18 cellular contexts compared by ENCODE assay signal in genomic region chr17:75922963-75923874, GRCh38. TPM values are rescaled to one million over a fixed set of nuclear protein-coding genes. Genes with fewer than 3 reads are reported as not detected.
DNase-seq lines count a peak whose midpoint lies in the region; ATAC-seq and TF ChIP-seq lines count a peak whose summit lies in the region.
"Had no signal": no experiment of that assay in that cellular context is flagged by ENCODE, and none has a peak within 500 bp of the region (broad histone marks: within the 10 kb centered on the region; RNA-seq: fewer than 3 reads in every experiment).

No MANE protein-coding gene starts in this region.

- no peak overlapping the region for H2AFZ ChIP-seq in trophoblast cell (ENCODE audit: insufficient read depth, low read length, poor library complexity)
- H2AFZ ChIP-seq: PC-9 had no signal

- no peak overlapping the region for H4K8ac ChIP-seq in trophoblast cell (ENCODE audit: low read depth, low read length)

- H2BK120ac ChIP-seq in trophoblast cell (ENCODE audit: insufficient read depth, low read length, poor library complexity) = no peak overlapping the region

- H2BK5ac ChIP-seq in trophoblast cell (ENCODE audit: low read depth, low read length, poor library complexity) = no peak overlapping the region

- H2BK12ac ChIP-seq in trophoblast cell (ENCODE audit: low read length) = no peak overlapping the region

- no peak overlapping the region for H3K4me3 Mint-ChIP-seq in activated T-helper 17 cell treated with anti-CD3 and anti-CD28 coated beads, Interleukin-2, amount 50 U/mL, for 72 hours
- H3K4me3 Mint-ChIP-seq in stimulated activated effector memory CD8-positive, alpha-beta T cell treated with anti-CD3 and anti-CD28 coated beads, Interleukin-12 subunit alpha, Interleukin-12 subunit beta, amount 100 ng/mL, for 72 hours = no peak overlapping the region

- H4K91ac ChIP-seq in trophoblast cell (ENCODE audit: low read depth, low read length) = no peak overlapping the region

- H3K4me2 ChIP-seq in trophoblast cell (ENCODE audit: low read length) = no peak overlapping the region
- H3K4me2 ChIP-seq: PC-9 had no signal

- H4K12ac ChIP-seq in trophoblast cell (ENCODE audit: low read depth, low read length) = no peak overlapping the region

- no peaks in the 10 kb centered on the region for H3K36me3 Mint-ChIP-seq in activated T-helper 17 cell treated with anti-CD3 and anti-CD28 coated beads, Interleukin-2, amount 50 U/mL, for 72 hours (ENCODE audit: low read depth)
- peaks cover 11% of the 10 kb centered on the region for H3K36me3 Mint-ChIP-seq in stimulated activated effector memory CD8-positive, alpha-beta T cell treated with anti-CD3 and anti-CD28 coated beads, Interleukin-12 subunit alpha, Interleukin-12 subunit beta, amount 100 ng/mL, for 72 hours

- no peaks in the 10 kb centered on the region for H3K4me1 Mint-ChIP-seq in activated T-helper 17 cell treated with anti-CD3 and anti-CD28 coated beads, Interleukin-2, amount 50 U/mL, for 72 hours
- H3K4me1 Mint-ChIP-seq in stimulated activated effector memory CD8-positive, alpha-beta T cell treated with anti-CD3 and anti-CD28 coated beads, Interleukin-12 subunit alpha, Interleukin-12 subunit beta, amount 100 ng/mL, for 72 hours = no peaks in the 10 kb centered on the region

- no peaks in the 10 kb centered on the region for H3K4me1 ChIP-seq in HEK293 (ENCODE audit: control insufficient read depth, insufficient read depth, low read length)
- H3K4me1 ChIP-seq in mucosa of descending colon (ENCODE audit: low read depth) = no peaks in the 10 kb centered on the region
- no peaks in the 10 kb centered on the region for H3K4me1 ChIP-seq in trophoblast cell (ENCODE audit: control insufficient read depth in 1 of 2, insufficient read depth in 2 of 2, low read length in 2 of 2)
- H3K4me1 ChIP-seq: HAP-1, SJCRH30 had no signal

- H3K27ac ChIP-seq in HEK293 (ENCODE audit: extremely low read depth, low read depth, low read length) (no peak overlapping the region), trophoblast cell (ENCODE audit: low read depth, low read length) (no peak overlapping the region)
- H3K27ac ChIP-seq: PC-9, SJCRH30 had no signal

- H3K14ac ChIP-seq in trophoblast cell (ENCODE audit: low read length) = no peak overlapping the region

- no peaks in the 10 kb centered on the region for H3K79me2 ChIP-seq in trophoblast cell (ENCODE audit: control insufficient read depth, insufficient read depth, low read length, poor library complexity)

- no peaks in the 10 kb centered on the region for H3K79me1 ChIP-seq in trophoblast cell (ENCODE audit: low read length)

- H3K9ac ChIP-seq in trophoblast cell (ENCODE audit: low read length) = no peak overlapping the region

- no peak overlapping the region for H3K18ac ChIP-seq in trophoblast cell (ENCODE audit: low read length)

- no peaks in the 10 kb centered on the region for H3K27me3 ChIP-seq in trophoblast cell (ENCODE audit: insufficient read depth, low read length)
- H3K27me3 ChIP-seq: SJCRH30 had no signal

- no peak for ATAC-seq in activated T-helper 17 cell treated with anti-CD3 and anti-CD28 coated beads, Interleukin-2, amount 50 U/mL, for 72 hours (replicated peaks)
- ATAC-seq in mucosa of descending colon (peak; percentile 61), GM21390 (IDR thresholded peaks at IDR 0.05; ENCODE audit: unreplicated experiment) (no peak)
- ATAC-seq in stimulated activated effector memory CD8-positive, alpha-beta T cell treated with anti-CD3 and anti-CD28 coated beads, Interleukin-12 subunit alpha, Interleukin-12 subunit beta, amount 100 ng/mL, for 72 hours = no peak

- DNase-seq in mucosa of descending colon (peak; percentile 39 to 59 (median 56)), hepatic stellate cell (ENCODE audit: low spot score) (no peak), MV-4-11 (lab: John Stamatoyannopoulos, UW) (no peak), trophoblast cell (no peak)
- no peak for DNase-seq in stimulated activated effector memory CD8-positive, alpha-beta T cell treated with anti-CD3 and anti-CD28 coated beads, Interleukin-12 subunit alpha, Interleukin-12 subunit beta, amount 100 ng/mL, for 72 hours (ENCODE audit: low spot score in 2 of 2)
- DNase-seq: AML-193, DMS79 treated with DMSO at 0.1 percent for 48 hours, KBM-7, NCI-H1417, NCI-H187 treated with DMSO at 0.1 percent for 48 hours, NCI-H2227 treated with DMSO at 0.1 percent for 48 hours, NCI-H524, PC-9, SJCRH30 had no signal

- no peak overlapping the region for H3K4me3 ChIP-seq in HEK293 (ENCODE audit: low read depth, low read length)
- no peak overlapping the region for H3K4me3 ChIP-seq in mucosa of descending colon
- H3K4me3 ChIP-seq in trophoblast cell (ENCODE audit: low read depth, low read length) = no peak overlapping the region
- H3K4me3 ChIP-seq: HAP-1, PC-9, SJCRH30 had no signal

- H3K27me3 Mint-ChIP-seq in activated T-helper 17 cell treated with anti-CD3 and anti-CD28 coated beads, Interleukin-2, amount 50 U/mL, for 72 hours = no peaks in the 10 kb centered on the region

- POLR2A ChIA-PET in HEK293 (lab: Yijun Ruan, JAX) = no interaction called here

- intact Hi-C loops in mucosa of descending colon (cut with DNase I, micrococcal nuclease) = no loop called here

- WGBS in trophoblast cell (ENCODE audit: extremely low coverage, insufficient coverage, insufficient read length) = no CpG with 5 or more reads among the region's 19 CpGs

- CTCF ChIA-PET in HEK293 (lab: Yijun Ruan, JAX) = interaction anchor here (1.3 kb wide), 1 partner anchor 18 kb away, joined by 5 read pairs; no protein-coding TSS in a partner anchor

- H3K27ac Mint-ChIP-seq in activated T-helper 17 cell treated with anti-CD3 and anti-CD28 coated beads, Interleukin-2, amount 50 U/mL, for 72 hours = peak overlapping the region; percentile 46
- peak overlapping the region; percentile 71 for H3K27ac Mint-ChIP-seq in stimulated activated effector memory CD8-positive, alpha-beta T cell treated with anti-CD3 and anti-CD28 coated beads, Interleukin-12 subunit alpha, Interleukin-12 subunit beta, amount 100 ng/mL, for 72 hours

- H2AK5ac ChIP-seq in trophoblast cell (ENCODE audit: low read length) = no peak overlapping the region

- H3K9me3 ChIP-seq in HEK293 (ENCODE audit: control insufficient read depth, insufficient read depth, low read depth, low read length) (no peaks in the 10 kb centered on the region), mucosa of descending colon (no peaks in the 10 kb centered on the region), trophoblast cell (ENCODE audit: insufficient read depth, low read depth, low read length) (peaks cover 1% of the 10 kb centered on the region)
- H3K9me3 ChIP-seq: HAP-1, SJCRH30 had no signal

- no peaks in the 10 kb centered on the region for H3K9me3 Mint-ChIP-seq in activated T-helper 17 cell treated with anti-CD3 and anti-CD28 coated beads, Interleukin-2, amount 50 U/mL, for 72 hours
- no peaks in the 10 kb centered on the region for H3K9me3 Mint-ChIP-seq in stimulated activated effector memory CD8-positive, alpha-beta T cell treated with anti-CD3 and anti-CD28 coated beads, Interleukin-12 subunit alpha, Interleukin-12 subunit beta, amount 100 ng/mL, for 72 hours

- TF ChIP-seq CTCF in HEK293 (tag by site-specific recombination; IDR thresholded peaks at IDR 0.05) (no peak), mucosa of descending colon (IDR thresholded peaks at IDR 0.05) (no peak)

- H3K4ac ChIP-seq in trophoblast cell (ENCODE audit: low read depth, low read length) = no peak overlapping the region

- H3K36me3 ChIP-seq in HEK293 (ENCODE audit: control insufficient read depth in 2 of 2, insufficient read depth in 1 of 2, low read length in 2 of 2) (peaks cover 3 to 93% of the 10 kb centered on the region in 2 experiments; a peak in 2 of 3 replicates), mucosa of descending colon (ENCODE audit: low read depth) (no peaks in the 10 kb centered on the region), trophoblast cell (ENCODE audit: control insufficient read depth in 1 of 2, insufficient read depth in 2 of 2, low read length in 2 of 2) (peaks cover 7 to 14% of the 10 kb centered on the region in 2 experiments)
- H3K36me3 ChIP-seq: SJCRH30 had no signal

- no peak overlapping the region for H3K23ac ChIP-seq in trophoblast cell (ENCODE audit: low read length)

TF ChIP-seq in HEK293, 187 proteins besides CTCF, POLR2A, EP300 and RAD21:
- TF ChIP-seq SCRT2 (tag by site-specific recombination; IDR thresholded peaks at IDR 0.05) (peak; percentile 81), ZNF266 (tag by site-specific recombination; IDR thresholded peaks at IDR 0.05; ENCODE audit: low read depth) (no peak)

RNA-seq across cellular contexts. Expression of gene FBF1, which starts 17.6 kb away (rescaled TPM):
- total RNA-seq in activated T-helper 17 cell treated with anti-CD3 and anti-CD28 coated beads, Interleukin-2, amount 50 U/mL, for 72 hours = 10 to 100 TPM in 1 of 2 donors, 1 to 10 TPM in 1; 9.2 to 10.6 TPM
- total RNA-seq in mucosa of descending colon = 10 to 100 TPM in 1 of 3 donors, 1 to 10 TPM in 2; 5.2 to 13.6 (median 5.5) TPM
- polyA plus RNA-seq in trophoblast cell (2013) = 3.2 and 3.6 TPM in 2 replicates

RNA-seq across cellular contexts. Expression of gene MRPL38, which starts 18.5 kb away (rescaled TPM):
- total RNA-seq in activated T-helper 17 cell treated with anti-CD3 and anti-CD28 coated beads, Interleukin-2, amount 50 U/mL, for 72 hours = 100 to 1,000 TPM in 1 of 2 donors, 10 to 100 TPM in 1; 74.2 to 113 TPM
- 10 to 100 TPM; 87.0 to 98.0 (median 89.4) TPM for total RNA-seq in mucosa of descending colon
- 45.9 and 48.7 TPM in 2 replicates for polyA plus RNA-seq in trophoblast cell (2013)

RNA-seq across cellular contexts. Expression of gene TRIM65, which starts 26.5 kb away (rescaled TPM):
- total RNA-seq in activated T-helper 17 cell treated with anti-CD3 and anti-CD28 coated beads, Interleukin-2, amount 50 U/mL, for 72 hours = 10 to 100 TPM; 20.3 to 33.9 TPM
- 10 to 100 TPM; 13.7 to 23.8 (median 15.4) TPM for total RNA-seq in mucosa of descending colon
- 7.5 and 7.7 TPM in 2 replicates for polyA plus RNA-seq in trophoblast cell (2013)

RNA-seq across cellular contexts. Expression of gene TRIM47, which starts 44.8 kb away (rescaled TPM):
- total RNA-seq in activated T-helper 17 cell treated with anti-CD3 and anti-CD28 coated beads, Interleukin-2, amount 50 U/mL, for 72 hours = 10 to 100 TPM; 11.0 to 32.4 TPM
- total RNA-seq in mucosa of descending colon = 10 to 100 TPM; 44.5 to 77.4 (median 53.4) TPM
- 1.0 and 1.4 TPM in 2 replicates for polyA plus RNA-seq in trophoblast cell (2013)

RNA-seq across cellular contexts. Expression of gene ACOX1, which starts 55.7 kb away (rescaled TPM):
- total RNA-seq in activated T-helper 17 cell treated with anti-CD3 and anti-CD28 coated beads, Interleukin-2, amount 50 U/mL, for 72 hours = 10 to 100 TPM; 24.0 to 35.2 TPM
- 100 to 1,000 TPM; 128 to 272 (median 154) TPM for total RNA-seq in mucosa of descending colon
- polyA plus RNA-seq in trophoblast cell (2013) = 31.9 and 34.4 TPM in 2 replicates

Comparison
In these comparisons a context has a peak if more than half of its experiments do, and no peak if none do; other contexts are left out.
1. DNase-seq: peak in mucosa of descending colon (3 of 3); none in stimulated activated effector memory CD8-positive, alpha-beta T cell treated with anti-CD3 and anti-CD28 coated beads, Interleukin-12 subunit alpha, Interleukin-12 subunit beta, amount 100 ng/mL, for 72 hours (0 of 2), hepatic stellate cell (single experiment), MV-4-11 (single experiment) and trophoblast cell (0 of 2).